Comparison of ENCODE assay signal across 8 cellular contexts in the genomic region with DNA sequence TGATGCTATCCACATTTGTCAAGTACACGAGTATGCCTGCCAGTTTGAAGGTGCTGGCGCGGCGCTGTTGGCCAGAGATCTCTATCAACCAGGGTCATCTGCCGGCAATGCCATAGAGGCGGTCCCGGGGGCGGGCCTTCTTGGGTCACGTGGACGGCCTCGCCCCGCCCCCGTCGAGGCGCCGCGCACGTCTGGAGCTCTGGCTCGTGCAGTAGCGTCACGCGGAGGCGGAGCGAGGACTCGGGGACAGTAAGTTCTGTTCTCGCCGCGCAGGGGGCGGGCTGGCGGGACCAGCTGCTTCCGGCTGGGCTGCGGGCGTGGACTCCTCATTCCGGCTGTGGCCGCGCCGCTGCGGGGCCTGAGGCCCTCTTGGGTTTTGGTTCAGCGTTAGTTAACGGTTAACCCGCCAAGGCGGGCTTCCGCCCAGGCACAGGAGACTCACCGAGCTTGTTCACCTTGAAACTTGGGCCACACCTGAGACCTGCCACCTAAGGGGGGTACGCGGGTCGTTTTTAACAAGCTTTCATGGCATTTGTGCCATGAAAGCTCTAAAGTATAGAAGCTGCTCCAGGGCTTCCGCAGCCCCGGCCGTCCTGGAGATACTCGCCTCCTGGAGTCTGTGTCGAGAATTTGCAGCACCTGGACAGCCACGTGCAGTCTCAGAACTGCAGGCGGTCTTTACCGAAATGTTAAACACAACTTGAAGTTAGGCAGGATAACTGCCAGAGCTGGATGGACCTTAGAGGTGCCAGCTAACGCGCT. TPM values are rescaled to one million over a fixed set of nuclear protein-coding genes. Genes with fewer than 3 reads are reported as not detected.
DNase-seq lines count a peak whose midpoint lies in the region; ATAC-seq and TF ChIP-seq lines count a peak whose summit lies in the region.

A gene (plus strand): TSS at position 209 of the 762 bp plus-strand sequence. CDS start 5,495 bp downstream, outside the sequence.

- peak within 1 kb of the TSS; percentile 87 to 96 (median 91) for H3K27ac Mint-ChIP-seq in IgD-negative memory B cell
- H3K27ac Mint-ChIP-seq in activated T-cell treated with anti-CD3 and anti-CD28 coated beads, Interleukin-2, amount 50 U/mL, for 72 hours = peak within 1 kb of the TSS; percentile 91

- DNase-seq in DMS53 treated with DMSO at 0.1 percent for 48 hours (lab: John Stamatoyannopoulos, UW; ENCODE audit: unreplicated experiment) = peak; percentile 98
- peak; percentile 97 to 98 for DNase-seq in activated T-cell treated with anti-CD3 and anti-CD28 coated beads, Interleukin-2, amount 50 U/mL, for 72 hours
- peak; percentile 100 for DNase-seq in esophagus muscularis mucosa (ENCODE audit: extremely low spot score)
- DNase-seq in stimulated activated CD8-positive, alpha-beta memory T cell treated with anti-CD3 and anti-CD28 coated beads, Interleukin-7, amount 100 ng/mL, for 24 hours (ENCODE audit: low read depth) = peak; percentile 89

- WGBS in esophagus muscularis mucosa = 4% methylated on average over 50 of the region's 57 CpGs

- peak; percentile 99 for TF ChIP-seq EP300 in esophagus muscularis mucosa (IDR thresholded peaks at IDR 0.05)

- no peaks in the 10 kb centered on the region for H3K27me3 Mint-ChIP-seq in IgD-negative memory B cell
- H3K27me3 Mint-ChIP-seq in activated T-cell treated with anti-CD3 and anti-CD28 coated beads, Interleukin-2, amount 50 U/mL, for 72 hours (ENCODE audit: low read depth) = no peaks in the 10 kb centered on the region

- TF ChIP-seq CTCF in esophagus muscularis mucosa (IDR thresholded peaks at IDR 0.05) = peak in 1 of 3 experiments; percentile 13

- peaks cover 10 to 19% (median 10%) of the 10 kb centered on the region in 3 donors for H3K4me1 Mint-ChIP-seq in IgD-negative memory B cell
- peaks cover 29% of the 10 kb centered on the region for H3K4me1 Mint-ChIP-seq in activated T-cell treated with anti-CD3 and anti-CD28 coated beads, Interleukin-2, amount 50 U/mL, for 72 hours (ENCODE audit: low read depth)

- no peaks in the 10 kb centered on the region for H3K36me3 Mint-ChIP-seq in IgD-negative memory B cell
- no peaks in the 10 kb centered on the region for H3K36me3 Mint-ChIP-seq in activated T-cell treated with anti-CD3 and anti-CD28 coated beads, Interleukin-2, amount 50 U/mL, for 72 hours (ENCODE audit: insufficient read depth in 2 of 2)

- H3K4me1 ChIP-seq in esophagus muscularis mucosa (peaks cover 10 to 20% (median 18%) of the 10 kb centered on the region in 4 donors), muscle layer of duodenum (ENCODE audit: control insufficient read depth in 1 of 2, insufficient read depth in 2 of 2, low read length in 2 of 2) (no peaks in the 10 kb centered on the region)

- H3K27me3 ChIP-seq in esophagus muscularis mucosa (no peaks in the 10 kb centered on the region), muscle layer of duodenum (ENCODE audit: low read depth, low read length) (no peaks in the 10 kb centered on the region)

- peak; percentile 94 for ATAC-seq in GM21576 (IDR thresholded peaks at IDR 0.05; ENCODE audit: unreplicated experiment)
- ATAC-seq in activated T-cell treated with anti-CD3 and anti-CD28 coated beads, Interleukin-2, amount 50 U/mL, for 72 hours (replicated peaks in 1 of 2) = peak; percentile 97 to 98

- TF ChIP-seq POLR2A in esophagus muscularis mucosa (IDR thresholded peaks at IDR 0.05; ENCODE audit: low read depth) = peak; percentile 93

- H3K4me3 ChIP-seq in esophagus muscularis mucosa = peak within 1 kb of the TSS; percentile 56 to 70 (median 64)
- H3K4me3 ChIP-seq in muscle layer of duodenum (ENCODE audit: low read depth in 1 of 2, low read length in 2 of 2) = peak within 1 kb of the TSS; percentile 64 to 72

- H3K9me3 ChIP-seq in esophagus muscularis mucosa = no peaks in the 10 kb centered on the region
- H3K9me3 ChIP-seq in muscle layer of duodenum (ENCODE audit: control insufficient read depth in 1 of 2, low read length in 2 of 2) = no peaks in the 10 kb centered on the region

- no peaks in the 10 kb centered on the region for H3K9me3 Mint-ChIP-seq in IgD-negative memory B cell
- no peaks in the 10 kb centered on the region for H3K9me3 Mint-ChIP-seq in activated T-cell treated with anti-CD3 and anti-CD28 coated beads, Interleukin-2, amount 50 U/mL, for 72 hours

- intact Hi-C loops in esophagus muscularis mucosa (cut with DNase I) = loop anchor here (5.0 to 10.0 kb wide), 2 partner anchors 86 to 688 kb away; a partner anchor contains a TSS

- H3K36me3 ChIP-seq in esophagus muscularis mucosa = no peaks in the 10 kb centered on the region
- no peaks in the 10 kb centered on the region for H3K36me3 ChIP-seq in muscle layer of duodenum (ENCODE audit: control insufficient read depth in 1 of 2, insufficient read depth in 2 of 2, low read length in 2 of 2)

- H3K27ac ChIP-seq in esophagus muscularis mucosa (replicated peaks in 1 of 4) (peak within 1 kb of the TSS; percentile 93 to 97 (median 96)), muscle layer of duodenum (ENCODE audit: low read length) (peak within 1 kb of the TSS; percentile 83)

- H3K4me3 Mint-ChIP-seq in IgD-negative memory B cell = peak within 1 kb of the TSS; percentile 88 to 95 (median 94)
- peak within 1 kb of the TSS; percentile 81 to 86 for H3K4me3 Mint-ChIP-seq in activated T-cell treated with anti-CD3 and anti-CD28 coated beads, Interleukin-2, amount 50 U/mL, for 72 hours

TF ChIP-seq in PFSK-1, 5 proteins besides CTCF, POLR2A, EP300 and RAD21:
- TF ChIP-seq, protein P1, sequence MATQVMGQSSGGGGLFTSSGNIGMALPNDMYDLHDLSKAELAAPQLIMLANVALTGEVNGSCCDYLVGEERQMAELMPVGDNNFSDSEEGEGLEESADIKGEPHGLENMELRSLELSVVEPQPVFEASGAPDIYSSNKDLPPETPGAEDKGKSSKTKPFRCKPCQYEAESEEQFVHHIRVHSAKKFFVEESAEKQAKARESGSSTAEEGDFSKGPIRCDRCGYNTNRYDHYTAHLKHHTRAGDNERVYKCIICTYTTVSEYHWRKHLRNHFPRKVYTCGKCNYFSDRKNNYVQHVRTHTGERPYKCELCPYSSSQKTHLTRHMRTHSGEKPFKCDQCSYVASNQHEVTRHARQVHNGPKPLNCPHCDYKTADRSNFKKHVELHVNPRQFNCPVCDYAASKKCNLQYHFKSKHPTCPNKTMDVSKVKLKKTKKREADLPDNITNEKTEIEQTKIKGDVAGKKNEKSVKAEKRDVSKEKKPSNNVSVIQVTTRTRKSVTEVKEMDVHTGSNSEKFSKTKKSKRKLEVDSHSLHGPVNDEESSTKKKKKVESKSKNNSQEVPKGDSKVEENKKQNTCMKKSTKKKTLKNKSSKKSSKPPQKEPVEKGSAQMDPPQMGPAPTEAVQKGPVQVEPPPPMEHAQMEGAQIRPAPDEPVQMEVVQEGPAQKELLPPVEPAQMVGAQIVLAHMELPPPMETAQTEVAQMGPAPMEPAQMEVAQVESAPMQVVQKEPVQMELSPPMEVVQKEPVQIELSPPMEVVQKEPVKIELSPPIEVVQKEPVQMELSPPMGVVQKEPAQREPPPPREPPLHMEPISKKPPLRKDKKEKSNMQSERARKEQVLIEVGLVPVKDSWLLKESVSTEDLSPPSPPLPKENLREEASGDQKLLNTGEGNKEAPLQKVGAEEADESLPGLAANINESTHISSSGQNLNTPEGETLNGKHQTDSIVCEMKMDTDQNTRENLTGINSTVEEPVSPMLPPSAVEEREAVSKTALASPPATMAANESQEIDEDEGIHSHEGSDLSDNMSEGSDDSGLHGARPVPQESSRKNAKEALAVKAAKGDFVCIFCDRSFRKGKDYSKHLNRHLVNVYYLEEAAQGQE (IDR thresholded peaks at IDR 0.05; ENCODE audit: insufficient read depth in 1 of 2, low read depth in 2 of 2, low read length in 2 of 2) = no peak
- no peak for TF ChIP-seq TAF1 (IDR thresholded peaks at IDR 0.05; ENCODE audit: borderline replicate concordance, insufficient read depth, low read length)
- TF ChIP-seq SIN3A (IDR thresholded peaks at IDR 0.05; ENCODE audit: borderline replicate concordance, insufficient read depth, low read length) = no peak
- peak; percentile 66 for TF ChIP-seq POLR2AphosphoS5 (IDR thresholded peaks at IDR 0.05; ENCODE audit: low read depth, low read length)
- peak; percentile 90 for TF ChIP-seq FOXP2 (optimal IDR thresholded peaks at IDR 0.05; ENCODE audit: borderline replicate concordance, extremely low read depth, extremely low read length, insufficient read depth)

RNA-seq across cellular contexts. Expression of the gene that starts here (rescaled TPM):
- polyA plus RNA-seq in IgD-negative memory B cell = 4.1 TPM
- polyA plus RNA-seq in PFSK-1 (2012; ENCODE audit: insufficient read length, low read depth) = 0.46 TPM
- total RNA-seq in activated T-cell treated with anti-CD3 and anti-CD28 coated beads, Interleukin-2, amount 50 U/mL, for 72 hours = 1 to 10 TPM; 4.0 to 4.8 TPM
- total RNA-seq in esophagus muscularis mucosa = 1 to 10 TPM in 1 of 4 donors, under 1 TPM in 3; 0.63 to 1.7 (median 0.84) TPM

Comparison
In these comparisons a context has a peak if more than half of its experiments do, and no peak if none do; other contexts are left out.
1. Peak in every context shown above with its lines: DNase-seq, ATAC-seq, H3K4me3 ChIP-seq and H3K27ac ChIP-seq.